14 cellular contexts compared by ENCODE assay signal in the genomic region with DNA sequence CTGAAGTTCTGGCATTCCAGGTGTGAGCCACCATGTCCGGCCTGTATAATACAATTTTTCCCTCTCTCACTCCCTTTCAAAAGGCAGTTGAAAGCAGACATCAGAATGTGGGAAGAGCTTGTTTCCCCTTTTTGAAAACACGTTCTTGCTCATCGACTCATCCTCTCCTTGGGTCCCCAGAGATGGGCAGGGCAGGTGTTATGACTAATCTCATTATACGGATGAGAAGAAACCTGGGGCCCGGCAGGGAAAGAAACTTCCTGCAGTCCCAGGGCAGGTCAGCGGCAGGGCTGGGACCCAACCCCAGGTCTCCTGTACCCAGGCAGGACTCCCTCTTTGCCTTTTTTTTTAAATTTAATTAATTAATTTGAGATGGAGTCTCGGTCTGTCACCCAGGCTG. TPM values are rescaled to one million over a fixed set of nuclear protein-coding genes. Genes with fewer than 3 reads are reported as not detected.
DNase-seq lines count a peak whose midpoint lies in the region; ATAC-seq and TF ChIP-seq lines count a peak whose summit lies in the region.
"Not testable (repeated sequence)": the region's sequence is repeated elsewhere in the genome, so short reads cannot be mapped to it uniquely, and the experiment has no call there.
"Had no signal": no experiment of that assay in that cellular context is flagged by ENCODE, and none has a peak within 500 bp of the region (broad histone marks: within the 10 kb centered on the region; RNA-seq: fewer than 3 reads in every experiment).

No MANE protein-coding gene starts in this region.

- H3K27ac ChIP-seq in esophagus squamous epithelium: peak overlapping the region; percentile 30 to 86 (median 73)

- DNase-seq in GM04504 (ENCODE audit: low read depth): peak; percentile 7
- DNase-seq in LoVo (ENCODE audit: low spot score): peak; percentile 9
- not testable (repeated sequence) for DNase-seq in activated CD4-positive, alpha-beta T cell treated with anti-CD3 and anti-CD28 coated beads for 36 hours; esophagus squamous epithelium (lab: John Stamatoyannopoulos, UW)
- DNase-seq in stimulated activated naive CD8-positive, alpha-beta T cell treated with anti-CD3 and anti-CD28 coated beads, Interleukin-15, Interleukin-2, amounts not matched to agents 100 U/mL and 50 U/mL, for 24 hours: peak; percentile 21

- not testable (repeated sequence) for H3K9me3 Mint-ChIP-seq in activated CD4-positive, alpha-beta T cell treated with anti-CD3 and anti-CD28 coated beads for 36 hours (ENCODE audit: low read depth)

- not testable (repeated sequence) for H3K27me3 Mint-ChIP-seq in activated CD4-positive, alpha-beta T cell treated with anti-CD3 and anti-CD28 coated beads for 36 hours

- not testable (repeated sequence) for H3K4me3 Mint-ChIP-seq in activated CD4-positive, alpha-beta T cell treated with anti-CD3 and anti-CD28 coated beads for 36 hours

- H3K4me1 ChIP-seq in esophagus squamous epithelium: peaks cover 0 to 33% (median 0%) of the 10 kb centered on the region in 3 donors

- intact Hi-C loops in activated CD4-positive, alpha-beta T cell treated with anti-CD3 and anti-CD28 coated beads for 36 hours (cut with DNase I, micrococcal nuclease); esophagus squamous epithelium (cut with DNase I): not testable (repeated sequence)

- not testable (repeated sequence) for H3K4me3 ChIP-seq in esophagus squamous epithelium

- not testable (repeated sequence) for TF ChIP-seq POLR2A in esophagus squamous epithelium (IDR thresholded peaks at IDR 0.05)

- H3K9me3 ChIP-seq in esophagus squamous epithelium: not testable (repeated sequence)

- ATAC-seq in GM19395 (IDR thresholded peaks at IDR 0.05; ENCODE audit: unreplicated experiment): peak; percentile 91
- ATAC-seq in HG02588 (IDR thresholded peaks at IDR 0.05; ENCODE audit: unreplicated experiment): peak; percentile 80
- peak; percentile 45 for ATAC-seq in HG03139 (IDR thresholded peaks at IDR 0.05; ENCODE audit: unreplicated experiment)
- peak; percentile 68 for ATAC-seq in activated CD4-positive, alpha-beta T cell treated with anti-CD3 and anti-CD28 coated beads for 36 hours
- peak; percentile 57 for ATAC-seq in stimulated activated naive CD8-positive, alpha-beta T cell treated with anti-CD3 and anti-CD28 coated beads, Interleukin-15, Interleukin-2, amounts not matched to agents 100 U/mL and 50 U/mL, for 24 hours

- H3K36me3 Mint-ChIP-seq in activated CD4-positive, alpha-beta T cell treated with anti-CD3 and anti-CD28 coated beads for 36 hours (ENCODE audit: low read depth): not testable (repeated sequence)

- not testable (repeated sequence) for H3K27me3 ChIP-seq in esophagus squamous epithelium

- not testable (repeated sequence) for TF ChIP-seq CTCF in esophagus squamous epithelium (IDR thresholded peaks at IDR 0.05)

- not testable (repeated sequence) for H3K36me3 ChIP-seq in esophagus squamous epithelium

- CTCF ChIA-PET in activated CD4-positive, alpha-beta T cell treated with anti-CD3 and anti-CD28 coated beads for 36 hours (lab: Charles Lee): not testable (repeated sequence)

- 83% methylated on average over 1 of the region's 7 CpGs for whole genome bisulfite sequencing in esophagus squamous epithelium, 2 donors

- H3K4me1 Mint-ChIP-seq in activated CD4-positive, alpha-beta T cell treated with anti-CD3 and anti-CD28 coated beads for 36 hours: not testable (repeated sequence)

- not testable (repeated sequence) for H3K27ac Mint-ChIP-seq in activated CD4-positive, alpha-beta T cell treated with anti-CD3 and anti-CD28 coated beads for 36 hours

- POLR2A ChIA-PET in activated CD4-positive, alpha-beta T cell treated with anti-CD3 and anti-CD28 coated beads for 36 hours (lab: Charles Lee): not testable (repeated sequence)

RNA-seq across cellular contexts. Expression of gene SPDYE1, which starts 4.8 kb away (rescaled TPM):
- not detected for total RNA-seq in activated CD4-positive, alpha-beta T cell treated with anti-CD3 and anti-CD28 coated beads for 36 hours
- not detected for total RNA-seq in esophagus squamous epithelium
- total RNA-seq: cardiac muscle cell, hepatocyte, left ventricle myocardium superior, neural crest cell, right lobe of liver, subcutaneous adipose tissue had no signal

RNA-seq across cellular contexts. Expression of gene DBNL, which starts 51.6 kb away (rescaled TPM):
- 100 to 1,000 TPM; 106 to 117 TPM for total RNA-seq in activated CD4-positive, alpha-beta T cell treated with anti-CD3 and anti-CD28 coated beads for 36 hours
- 100 to 1,000 TPM; 185 to 337 (median 225) TPM for total RNA-seq in esophagus squamous epithelium
